ENCODE assay signal across 10 cellular contexts in genomic region chr6:5095236-5095635, GRCh38. TPM values are rescaled to one million over a fixed set of nuclear protein-coding genes. Genes with fewer than 3 reads are reported as not detected.
DNase-seq lines count a peak whose midpoint lies in the region; ATAC-seq and TF ChIP-seq lines count a peak whose summit lies in the region.
"Had no signal": no experiment of that assay in that cellular context is flagged by ENCODE, and none has a peak within 500 bp of the region (broad histone marks: within the 10 kb centered on the region; RNA-seq: fewer than 3 reads in every experiment).

No MANE protein-coding gene starts in this region.

- CTCF ChIA-PET in activated B cell treated with CpG ODN at 0.5 μM for 24 hours (lab: Charles Lee) = no interaction called here

- TF ChIP-seq CTCF in activated B cell treated with CpG ODN at 0.5 μM for 24 hours (IDR thresholded peaks at IDR 0.05) (no peak), stomach (IDR thresholded peaks at IDR 0.05) (no peak)

- H3K27ac Mint-ChIP-seq in activated B cell treated with CpG ODN at 0.5 μM for 24 hours = peak overlapping the region; percentile 66

- H3K27me3 Mint-ChIP-seq in activated B cell treated with CpG ODN at 0.5 μM for 24 hours = no peaks in the 10 kb centered on the region

- intact Hi-C loops in activated B cell treated with CpG ODN at 0.5 μM for 24 hours (cut with micrococcal nuclease) = loop anchor here (2.0 kb wide), 1 partner anchor 38 kb away; no protein-coding TSS in a partner anchor
- intact Hi-C loops in stomach (cut with DNase I; ENCODE audit: low total_unique reads) = no loop called here

- POLR2A ChIA-PET in activated B cell treated with CpG ODN at 0.5 μM for 24 hours (lab: Charles Lee) = no interaction called here

- no peak for TF ChIP-seq EP300 in stomach (IDR thresholded peaks at IDR 0.05)

- no peaks in the 10 kb centered on the region for H3K9me3 ChIP-seq in stomach

- peaks cover 0 to 4% (median 0%) of the 10 kb centered on the region in 3 donors for H3K27me3 ChIP-seq in stomach

- H3K4me1 ChIP-seq in stomach = no peaks in the 10 kb centered on the region

- H3K9me3 Mint-ChIP-seq in activated B cell treated with CpG ODN at 0.5 μM for 24 hours = no peaks in the 10 kb centered on the region

- no peak overlapping the region for H3K27ac ChIP-seq in stomach

- H3K4me1 Mint-ChIP-seq in activated B cell treated with CpG ODN at 0.5 μM for 24 hours = peaks cover 49% of the 10 kb centered on the region

- peak; percentile 69 for ATAC-seq in GM19463 (IDR thresholded peaks at IDR 0.05; ENCODE audit: unreplicated experiment)
- ATAC-seq in HG03135 (IDR thresholded peaks at IDR 0.05; ENCODE audit: unreplicated experiment) = peak; percentile 65
- ATAC-seq in activated B cell treated with CpG ODN at 0.5 μM for 24 hours (ENCODE audit: low read depth) = peak; percentile 81

- H3K36me3 ChIP-seq in stomach = no peaks in the 10 kb centered on the region

- WGBS in stomach, 5 donors = 64 to 79% (median 74%) methylated on average over 3 of the region's 3 CpGs

- no peak overlapping the region for H3K4me3 ChIP-seq in stomach

- DNase-seq in EL (peak; percentile 65), activated B cell treated with CpG ODN at 0.5 μM for 24 hours (no peak), stomach (no peak), NCI-H2227 treated with DMSO at 0.1 percent for 48 hours (lab: John Stamatoyannopoulos, UW) (no peak), NCI-H146 treated with DMSO at 0.1 percent for 48 hours (lab: John Stamatoyannopoulos, UW; ENCODE audit: unreplicated experiment) (no peak), COLO668 (lab: John Stamatoyannopoulos, UW; ENCODE audit: unreplicated experiment) (no peak)
- DNase-seq: activated CD4-positive, alpha-beta T cell treated with anti-CD3 and anti-CD28 coated beads for 4 hours; NCI-H526 treated with DMSO at 0.1 percent for 48 hours had no signal

- no peak for TF ChIP-seq POLR2A in stomach (IDR thresholded peaks at IDR 0.05)

- H3K36me3 Mint-ChIP-seq in activated B cell treated with CpG ODN at 0.5 μM for 24 hours (ENCODE audit: low read depth) = no peaks in the 10 kb centered on the region

- H3K4me3 Mint-ChIP-seq in activated B cell treated with CpG ODN at 0.5 μM for 24 hours = peak overlapping the region; percentile 44

RNA-seq across cellular contexts. Expression of gene PPP1R3G, which starts 10.1 kb away (rescaled TPM):
- total RNA-seq in activated B cell treated with CpG ODN at 0.5 μM for 24 hours = 0.11 and 0.15 TPM in 2 replicates
- total RNA-seq in stomach = 1 to 10 TPM in 1 of 5 donors, under 1 TPM in 2, not detected in 2; 0.29 to 1.3 (median 0.45) TPM
- polyA plus RNA-seq in stomach = under 1 TPM; 0.12 to 0.78 (median 0.76) TPM
